Comparison of ENCODE assay signal across 15 cellular contexts in genomic region chr20:7935027-7935551, GRCh38. TPM values are rescaled to one million over a fixed set of nuclear protein-coding genes. Genes with fewer than 3 reads are reported as not detected.
DNase-seq lines count a peak whose midpoint lies in the region; ATAC-seq, FAIRE-seq and TF ChIP-seq lines count a peak whose summit lies in the region.
"Had no signal": no experiment of that assay in that cellular context is flagged by ENCODE, and none has a peak within 500 bp of the region (broad histone marks: within the 10 kb centered on the region; RNA-seq: fewer than 3 reads in every experiment).

No MANE protein-coding gene starts in this region.

- H3K27me3 Mint-ChIP-seq in natural killer cell treated with Interleukin-12 subunit alpha and Interleukin-12 subunit beta and Interleukin-15 and Interleukin-18, amount 100 ng/mL, for 72 hours, result peaks cover 11 to 26% of the 10 kb centered on the region in 2 donors
- H3K27me3 Mint-ChIP-seq in activated naive CD8-positive, alpha-beta T cell treated with anti-CD3 and anti-CD28 coated beads for 36 hours, result peaks cover 35% of the 10 kb centered on the region

- no peak overlapping the region for H3K4me3 Mint-ChIP-seq in natural killer cell treated with Interleukin-12 subunit alpha and Interleukin-12 subunit beta and Interleukin-15 and Interleukin-18, amount 100 ng/mL, for 72 hours
- no peak overlapping the region for H3K4me3 Mint-ChIP-seq in activated naive CD8-positive, alpha-beta T cell treated with anti-CD3 and anti-CD28 coated beads for 36 hours
- H3K4me3 Mint-ChIP-seq: HFFc6 had no signal

- H3K27ac Mint-ChIP-seq in natural killer cell treated with Interleukin-12 subunit alpha and Interleukin-12 subunit beta and Interleukin-15 and Interleukin-18, amount 100 ng/mL, for 72 hours, result no peak overlapping the region
- H3K27ac Mint-ChIP-seq in activated naive CD8-positive, alpha-beta T cell treated with anti-CD3 and anti-CD28 coated beads for 36 hours, result no peak overlapping the region
- H3K27ac Mint-ChIP-seq: activated naive CD4-positive, alpha-beta T cell treated with anti-CD3 and anti-CD28 coated beads, Interleukin-2, amount 50 U/mL, for 72 hours; HFFc6 had no signal

- no peak for DNase-seq in GM12891 (ENCODE audit: insufficient read length, low spot score)
- peak; percentile 0 for DNase-seq in GM19239 (ENCODE audit: insufficient read length, low spot score)
- peak; percentile 60 for DNase-seq in NAMALWA (ENCODE audit: low spot score)
- DNase-seq in natural killer cell treated with Interleukin-12 subunit alpha and Interleukin-12 subunit beta and Interleukin-15 and Interleukin-18, amount 100 ng/mL, for 72 hours (ENCODE audit: low spot score), result no peak
- no peak for DNase-seq in OCI-M2 (lab: John Stamatoyannopoulos, UW; ENCODE audit: unreplicated experiment)
- DNase-seq in activated naive CD8-positive, alpha-beta T cell treated with anti-CD3 and anti-CD28 coated beads for 36 hours, result no peak
- DNase-seq: DMS53, HFFc6, NCI-H526 treated with DMSO at 0.1 percent for 48 hours, SJCRH30 had no signal

- peaks cover 0 to 5% of the 10 kb centered on the region in 2 donors for H3K4me1 Mint-ChIP-seq in natural killer cell treated with Interleukin-12 subunit alpha and Interleukin-12 subunit beta and Interleukin-15 and Interleukin-18, amount 100 ng/mL, for 72 hours (ENCODE audit: low read depth in 2 of 2)
- peaks cover 3% of the 10 kb centered on the region for H3K4me1 Mint-ChIP-seq in activated naive CD8-positive, alpha-beta T cell treated with anti-CD3 and anti-CD28 coated beads for 36 hours

- ATAC-seq in HG02973 (IDR thresholded peaks at IDR 0.05; ENCODE audit: unreplicated experiment), result peak; percentile 63
- no peak for ATAC-seq in natural killer cell treated with Interleukin-12 subunit alpha and Interleukin-12 subunit beta and Interleukin-15 and Interleukin-18, amount 100 ng/mL, for 72 hours
- ATAC-seq in HG03039 (IDR thresholded peaks at IDR 0.05; ENCODE audit: unreplicated experiment), result no peak
- ATAC-seq: activated naive CD4-positive, alpha-beta T cell treated with anti-CD3 and anti-CD28 coated beads, Interleukin-2, amount 50 U/mL, for 72 hours had no signal

- no peak for TF ChIP-seq POLR2A in GM12891 (IDR thresholded peaks at IDR 0.05; ENCODE audit: low read depth, low read length)

- FAIRE-seq in GM12891 (lab: Jason Lieb, UNC), result no peak
- peak; percentile 83 for FAIRE-seq in GM19239 (lab: Jason Lieb, UNC)
- FAIRE-seq: endothelial cell of umbilical vein had no signal

- no peaks in the 10 kb centered on the region for H3K9me3 Mint-ChIP-seq in natural killer cell treated with Interleukin-12 subunit alpha and Interleukin-12 subunit beta and Interleukin-15 and Interleukin-18, amount 100 ng/mL, for 72 hours
- H3K9me3 Mint-ChIP-seq in activated naive CD8-positive, alpha-beta T cell treated with anti-CD3 and anti-CD28 coated beads for 36 hours, result no peaks in the 10 kb centered on the region
- H3K9me3 Mint-ChIP-seq: activated naive CD4-positive, alpha-beta T cell treated with anti-CD3 and anti-CD28 coated beads, Interleukin-2, amount 50 U/mL, for 72 hours; HFFc6 had no signal

- no peaks in the 10 kb centered on the region for H3K36me3 Mint-ChIP-seq in natural killer cell treated with Interleukin-12 subunit alpha and Interleukin-12 subunit beta and Interleukin-15 and Interleukin-18, amount 100 ng/mL, for 72 hours
- H3K36me3 Mint-ChIP-seq in activated naive CD8-positive, alpha-beta T cell treated with anti-CD3 and anti-CD28 coated beads for 36 hours, result no peaks in the 10 kb centered on the region
- H3K36me3 Mint-ChIP-seq: activated naive CD4-positive, alpha-beta T cell treated with anti-CD3 and anti-CD28 coated beads, Interleukin-2, amount 50 U/mL, for 72 hours had no signal

TF ChIP-seq in GM12891, 5 proteins besides CTCF, POLR2A, EP300 and RAD21:
- TF ChIP-seq POLR2AphosphoS5 (IDR thresholded peaks at IDR 0.05; ENCODE audit: low read depth, low read length) (no peak), SPI1 (IDR thresholded peaks at IDR 0.05; ENCODE audit: low read depth, low read length) (peak; percentile 93), PAX5 (IDR thresholded peaks at IDR 0.05; ENCODE audit: insufficient read depth, low read length, severe bottlenecking) (no peak), POU2F2 (IDR thresholded peaks at IDR 0.05; ENCODE audit: low read depth, low read length) (no peak), TAF1 (IDR thresholded peaks at IDR 0.05; ENCODE audit: low read depth, low read length) (no peak)

RNA-seq across cellular contexts. Expression of gene HAO1, which starts 5.2 kb away (rescaled TPM):
- not detected for polyA plus RNA-seq in GM12891 (2012; ENCODE audit: low read depth, missing spikeins)
- total RNA-seq in natural killer cell treated with Interleukin-12 subunit alpha and Interleukin-12 subunit beta and Interleukin-15 and Interleukin-18, amount 100 ng/mL, for 72 hours, result not detected
- not detected for total RNA-seq in activated naive CD8-positive, alpha-beta T cell treated with anti-CD3 and anti-CD28 coated beads for 36 hours
- total RNA-seq: activated naive CD4-positive, alpha-beta T cell treated with anti-CD3 and anti-CD28 coated beads, Interleukin-2, amount 50 U/mL, for 72 hours; cardiac septum; endothelial cell of umbilical vein; HFFc6; SJCRH30 had no signal
- polyA plus RNA-seq: endothelial cell of umbilical vein had no signal

Comparison
In these comparisons a context has a peak if more than half of its experiments do, and no peak if none do; other contexts are left out.
1. DNase-seq: peak in GM19239 (single experiment) and NAMALWA (single experiment); none in GM12891 (single experiment), natural killer cell treated with Interleukin-12 subunit alpha and Interleukin-12 subunit beta and Interleukin-15 and Interleukin-18, amount 100 ng/mL, for 72 hours (single experiment), OCI-M2 (single experiment) and activated naive CD8-positive, alpha-beta T cell treated with anti-CD3 and anti-CD28 coated beads for 36 hours (single experiment).